In genomic region chr16:25788637-25789036, GRCh38 we compare ENCODE assay signal across 29 cellular contexts.
"Had no signal": no experiment of that assay in that cellular context is flagged by ENCODE, and none has a peak within 500 bp of the region (broad histone marks: within the 10 kb centered on the region; RNA-seq: fewer than 3 reads in every experiment).

No MANE protein-coding gene starts in this region.

- H3K27me3 ChIP-seq: stomach, suprapubic skin, testis, thyroid gland, tibial artery, tibial nerve, transverse colon, upper lobe of left lung, upper lobe of right lung, uterus, vagina had no signal

- H3K36me3 ChIP-seq: stomach, suprapubic skin, thoracic aorta, thyroid gland, tibial artery, tibial nerve, transverse colon, upper lobe of left lung, upper lobe of right lung, uterus, vagina had no signal

- H3K27ac ChIP-seq: stomach, suprapubic skin, testis, thoracic aorta, thyroid gland, tibial artery, tibial nerve, transverse colon, upper lobe of left lung, upper lobe of right lung, uterus, vagina had no signal

- FAIRE-seq: urothelium cell line had no signal

- H3K36me3 Mint-ChIP-seq: stimulated activated effector memory CD8-positive, alpha-beta T cell treated with anti-CD3 and anti-CD28 coated beads, Interleukin-12 subunit alpha, Interleukin-12 subunit beta, amount 100 ng/mL, for 72 hours; stimulated activated memory B cell treated with anti-CD40 and anti-IgM and Interleukin-4, amounts not matched to agents 10 μg/mL and 1 μg/mL and 100 μg/mL, for 72 hours; stimulated activated naive B cell treated with anti-CD40 and anti-IgM and Interleukin-4, amounts not matched to agents 10 μg/mL and 1 μg/mL and 100 μg/mL, for 72 hours; type B pancreatic cell had no signal

- H3K9me3 ChIP-seq: stomach, suprapubic skin, testis, thoracic aorta, thyroid gland, tibial artery, tibial nerve, transverse colon, upper lobe of left lung, upper lobe of right lung, uterus, vagina had no signal

- DNase-seq: stimulated activated CD4-positive, alpha-beta T cell treated with anti-CD3 and anti-CD28 coated beads, Interleukin-2, amount 100 ng/mL, for 48 hours; stimulated activated CD4-positive, alpha-beta T cell treated with anti-CD3 and anti-CD28 coated beads, Interleukin-4, amount 100 ng/mL, for 1 hour; stimulated activated CD4-positive, alpha-beta T cell treated with anti-CD3 and anti-CD28 coated beads, Interleukin-4, amount 100 ng/mL, for 24 hours; stimulated activated CD4-positive, alpha-beta T cell treated with anti-CD3 and anti-CD28 coated beads, Interleukin-4, amount 100 ng/mL, for 4 hours; stimulated activated CD8-positive, alpha-beta memory T cell treated with anti-CD3 and anti-CD28 coated beads, Interleukin-4, amount 100 ng/mL, for 48 hours; stimulated activated naive B cell treated with anti-CD40 and anti-IgM and Interleukin-4, amounts not matched to agents 10 μg/mL and 1 μg/mL and 100 μg/mL, for 72 hours; stimulated activated naive CD4-positive, alpha-beta T cell; stimulated activated naive CD4-positive, alpha-beta T cell treated with Interleukin-2 at 50 U/mL for 16 hours; stimulated activated naive CD8-positive, alpha-beta T cell treated with anti-CD3 and anti-CD28 coated beads, Interleukin-15, amount 100 ng/mL, for 72 hours; stimulated activated naive CD8-positive, alpha-beta T cell treated with anti-CD3 and anti-CD28 coated beads, Interleukin-15, Interleukin-2, amounts not matched to agents 100 U/mL and 50 U/mL, for 24 hours; stomach; substantia nigra; testis; thyroid gland; tibial artery; transverse colon; trophoblast cell; upper lobe of left lung; upper lobe of right lung; uterus had no signal

- H3K27ac Mint-ChIP-seq: stimulated activated effector memory CD8-positive, alpha-beta T cell treated with anti-CD3 and anti-CD28 coated beads, Interleukin-12 subunit alpha, Interleukin-12 subunit beta, amount 100 ng/mL, for 72 hours; stimulated activated memory B cell treated with anti-CD40 and anti-IgM and Interleukin-4, amounts not matched to agents 10 μg/mL and 1 μg/mL and 100 μg/mL, for 72 hours; stimulated activated naive B cell treated with anti-CD40 and anti-IgM and Interleukin-4, amounts not matched to agents 10 μg/mL and 1 μg/mL and 100 μg/mL, for 72 hours; stimulated activated naive CD8-positive, alpha-beta T cell treated with anti-CD3 and anti-CD28 coated beads, Interleukin-15, amount 100 ng/mL, for 72 hours; stimulated activated naive CD8-positive, alpha-beta T cell treated with anti-CD3 and anti-CD28 coated beads, Interleukin-15, Interleukin-2, amounts not matched to agents 100 ng/mL and 50 ng/mL, for 24 hours; type B pancreatic cell had no signal

- ATAC-seq: stimulated activated effector memory CD8-positive, alpha-beta T cell treated with anti-CD3 and anti-CD28 coated beads, Interleukin-12 subunit alpha, Interleukin-12 subunit beta, amount 100 ng/mL, for 72 hours; stimulated activated memory B cell treated with anti-CD40 and anti-IgM and Interleukin-4, amounts not matched to agents 10 μg/mL and 1 μg/mL and 100 μg/mL, for 72 hours; stimulated activated naive B cell treated with anti-CD40 and anti-IgM and Interleukin-4, amounts not matched to agents 10 μg/mL and 1 μg/mL and 100 μg/mL, for 72 hours; stimulated activated naive CD8-positive, alpha-beta T cell treated with anti-CD3 and anti-CD28 coated beads, Interleukin-15, amount 100 ng/mL, for 72 hours; stimulated activated naive CD8-positive, alpha-beta T cell treated with anti-CD3 and anti-CD28 coated beads, Interleukin-15, Interleukin-2, amounts not matched to agents 100 U/mL and 50 U/mL, for 24 hours; upper lobe of right lung had no signal

- H3K4me3 Mint-ChIP-seq: stimulated activated effector memory CD8-positive, alpha-beta T cell treated with anti-CD3 and anti-CD28 coated beads, Interleukin-12 subunit alpha, Interleukin-12 subunit beta, amount 100 ng/mL, for 72 hours; stimulated activated memory B cell treated with anti-CD40 and anti-IgM and Interleukin-4, amounts not matched to agents 10 μg/mL and 1 μg/mL and 100 μg/mL, for 72 hours; stimulated activated naive B cell treated with anti-CD40 and anti-IgM and Interleukin-4, amounts not matched to agents 10 μg/mL and 1 μg/mL and 100 μg/mL, for 72 hours; stimulated activated naive CD8-positive, alpha-beta T cell treated with anti-CD3 and anti-CD28 coated beads, Interleukin-15, amount 100 ng/mL, for 72 hours; stimulated activated naive CD8-positive, alpha-beta T cell treated with anti-CD3 and anti-CD28 coated beads, Interleukin-15, Interleukin-2, amounts not matched to agents 100 ng/mL and 50 ng/mL, for 24 hours; type B pancreatic cell had no signal

- H3K27me3 Mint-ChIP-seq: stimulated activated memory B cell treated with anti-CD40 and anti-IgM and Interleukin-4, amounts not matched to agents 10 μg/mL and 1 μg/mL and 100 μg/mL, for 72 hours; type B pancreatic cell had no signal

- H3K4me1 Mint-ChIP-seq: stimulated activated effector memory CD8-positive, alpha-beta T cell treated with anti-CD3 and anti-CD28 coated beads, Interleukin-12 subunit alpha, Interleukin-12 subunit beta, amount 100 ng/mL, for 72 hours; stimulated activated memory B cell treated with anti-CD40 and anti-IgM and Interleukin-4, amounts not matched to agents 10 μg/mL and 1 μg/mL and 100 μg/mL, for 72 hours; stimulated activated naive B cell treated with anti-CD40 and anti-IgM and Interleukin-4, amounts not matched to agents 10 μg/mL and 1 μg/mL and 100 μg/mL, for 72 hours; stimulated activated naive CD8-positive, alpha-beta T cell treated with anti-CD3 and anti-CD28 coated beads, Interleukin-15, amount 100 ng/mL, for 72 hours had no signal

- H3K4me3 ChIP-seq: stomach, suprapubic skin, testis, thoracic aorta, thyroid gland, tibial artery, tibial nerve, transverse colon, upper lobe of left lung, upper lobe of right lung, uterus, vagina had no signal

- H3K9me3 Mint-ChIP-seq: type B pancreatic cell had no signal

- H3K4me1 ChIP-seq: stomach, suprapubic skin, testis, thyroid gland, tibial artery, tibial nerve, transverse colon, upper lobe of left lung, upper lobe of right lung, uterus, vagina had no signal
